Comparison of ENCODE assay signal across 1 cellular context in the genomic region with DNA sequence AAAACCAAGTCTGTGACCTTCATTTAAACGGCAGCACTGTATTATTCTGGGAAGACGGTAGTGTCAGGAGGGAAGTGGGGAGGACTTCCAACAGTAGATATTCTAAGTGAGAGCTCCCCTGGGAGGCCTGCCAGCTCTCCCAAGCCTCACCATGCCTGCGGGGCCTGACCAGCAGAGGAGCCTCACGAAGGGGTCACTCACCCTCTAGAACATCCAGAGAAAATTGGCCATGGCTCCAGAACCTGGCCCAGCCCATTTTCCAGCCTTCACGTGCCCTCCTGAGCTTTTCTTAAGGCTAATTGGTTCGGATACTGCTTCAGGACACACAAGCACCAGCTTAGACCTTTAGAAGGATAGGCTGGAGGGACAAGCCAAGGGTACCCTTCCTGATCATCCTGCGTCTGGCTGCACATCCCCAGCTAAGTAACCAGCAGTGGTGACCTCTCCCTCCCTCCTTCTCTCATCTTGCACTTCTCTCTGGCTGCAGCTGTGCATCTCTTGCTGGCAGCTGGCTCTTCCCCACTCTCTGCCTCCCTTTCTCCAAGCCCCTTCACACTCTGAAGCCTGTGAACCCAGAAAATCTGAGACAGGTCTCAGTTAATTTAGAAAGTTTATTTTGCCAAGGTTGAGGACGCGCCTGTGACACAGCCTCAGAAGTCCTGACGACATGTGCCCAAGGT.
TF ChIP-seq lines count a peak whose summit lies in the region.

No MANE protein-coding gene starts in this region.

TF ChIP-seq in IMR-90, 13 proteins besides CTCF, POLR2A, EP300 and RAD21 (continued from another document):
- no peak for TF ChIP-seq ELK1 (IDR thresholded peaks at IDR 0.05; ENCODE audit: borderline replicate concordance, low read depth, low read length)
- TF ChIP-seq CEBPB (IDR thresholded peaks at IDR 0.05; ENCODE audit: low read depth, low read length), result no peak
- TF ChIP-seq USF2 (IDR thresholded peaks at IDR 0.05; ENCODE audit: low read depth, low read length), result no peak
- no peak for TF ChIP-seq CHD1 (IDR thresholded peaks at IDR 0.05; ENCODE audit: low read depth, low read length)
- TF ChIP-seq FOS (IDR thresholded peaks at IDR 0.05; ENCODE audit: low read depth, low read length), result no peak
- no peak for TF ChIP-seq MAFK (IDR thresholded peaks at IDR 0.05; ENCODE audit: low read depth, low read length)
- TF ChIP-seq SMC3 (IDR thresholded peaks at IDR 0.05; ENCODE audit: low read depth, low read length), result no peak
- no peak for TF ChIP-seq NFE2L2 (IDR thresholded peaks at IDR 0.05; ENCODE audit: low read depth, low read length)
- TF ChIP-seq MAZ (IDR thresholded peaks at IDR 0.05; ENCODE audit: borderline replicate concordance, low read depth, low read length), result no peak
- no peak for TF ChIP-seq RCOR1 (IDR thresholded peaks at IDR 0.05; ENCODE audit: insufficient replicate concordance, low read length)
